9 cellular contexts compared by ENCODE assay signal in the genomic region with DNA sequence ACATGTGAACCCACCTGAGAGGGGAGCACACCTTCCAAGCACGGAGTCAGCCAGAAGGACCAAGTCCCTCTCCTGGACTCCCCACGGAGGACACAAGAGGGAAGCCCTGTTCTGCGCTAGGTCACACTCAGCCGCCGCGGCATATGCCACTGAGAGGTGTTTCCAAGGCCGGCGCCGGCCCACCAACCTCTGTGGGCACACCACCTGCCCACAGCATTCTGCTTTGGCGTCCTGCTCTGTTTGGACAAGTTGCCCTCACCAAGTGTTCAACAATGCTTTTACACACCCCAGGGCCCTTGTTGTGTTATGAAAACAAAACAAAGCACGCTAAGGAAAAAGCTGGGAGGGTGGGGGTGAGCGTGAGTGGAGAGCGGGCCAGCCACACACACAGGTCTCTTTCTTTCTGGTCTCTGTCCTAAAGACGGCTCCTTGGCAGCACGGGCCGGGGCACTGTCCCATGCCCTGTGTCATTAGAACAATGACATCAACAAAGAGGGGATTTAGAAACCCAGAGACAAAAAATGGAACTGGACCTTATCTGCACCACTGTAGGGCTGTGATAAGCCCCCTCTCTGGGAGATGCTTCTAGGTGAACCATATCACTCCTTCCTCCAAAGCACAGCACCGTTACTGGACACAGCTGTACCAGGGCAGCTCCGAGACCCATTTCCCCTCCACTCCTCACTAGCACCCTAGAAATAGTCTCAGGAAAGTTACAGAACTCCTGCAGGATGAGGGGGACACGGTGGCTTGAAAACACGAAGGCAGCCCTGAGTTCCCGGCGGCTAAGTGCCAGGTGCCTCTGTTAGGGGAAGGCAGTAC. TPM values are rescaled to one million over a fixed set of nuclear protein-coding genes. Genes with fewer than 3 reads are reported as not detected.
DNase-seq lines count a peak whose midpoint lies in the region; TF ChIP-seq lines count a peak whose summit lies in the region.
"Had no signal": no experiment of that assay in that cellular context is flagged by ENCODE, and none has a peak within 500 bp of the region (broad histone marks: within the 10 kb centered on the region; RNA-seq: fewer than 3 reads in every experiment).

No MANE protein-coding gene starts in this region.

- TF ChIP-seq CTCF in A673 (conservative IDR thresholded peaks at IDR 0.05; ENCODE audit: low read depth, low read length) (no peak), MCF 10A (IDR thresholded peaks at IDR 0.05; ENCODE audit: unreplicated experiment) (no peak)

- no peaks in the 10 kb centered on the region for H3K27me3 ChIP-seq in A673 (replicated peaks; ENCODE audit: insufficient read depth, low read depth, low read length, poor library complexity)

- H3K27ac Mint-ChIP-seq in IgD-negative memory B cell, result peak overlapping the region; percentile 10 to 66 (median 50)
- peak overlapping the region; percentile 96 for H3K27ac Mint-ChIP-seq in MCF 10A (ENCODE audit: low read depth, unreplicated experiment)

- H3K9me3 Mint-ChIP-seq in IgD-negative memory B cell, result no peaks in the 10 kb centered on the region
- H3K9me3 Mint-ChIP-seq in MCF 10A (ENCODE audit: unreplicated experiment), result no peaks in the 10 kb centered on the region
- H3K9me3 Mint-ChIP-seq: brain had no signal

- H3K9me3 ChIP-seq in A673 (ENCODE audit: low read depth, low read length, poor library complexity, severe bottlenecking), result no peaks in the 10 kb centered on the region

- H3K4me1 ChIP-seq in A673 (ENCODE audit: insufficient read depth, low read length, poor library complexity, severe bottlenecking), result peaks cover 86% of the 10 kb centered on the region

- peak overlapping the region; percentile 62 to 92 (median 90) for H3K4me3 Mint-ChIP-seq in IgD-negative memory B cell
- peak overlapping the region; percentile 59 for H3K4me3 Mint-ChIP-seq in MCF 10A (ENCODE audit: unreplicated experiment)

- H3K4me1 Mint-ChIP-seq in IgD-negative memory B cell (peaks cover 50 to 72% (median 61%) of the 10 kb centered on the region in 3 donors), MCF 10A (ENCODE audit: insufficient read depth, unreplicated experiment) (peaks cover 60% of the 10 kb centered on the region)

- CTCF ChIA-PET in A673 (lab: Charles Lee), result no interaction called here
- CTCF ChIA-PET in MCF 10A (lab: Yijun Ruan, JAX), result interaction anchor here (0.5 kb wide), 1 partner anchor 60 kb away, joined by 3 read pairs; no protein-coding TSS in a partner anchor

- no peak overlapping the region for H3K4me3 ChIP-seq in A673 (ENCODE audit: low read depth, low read length, poor library complexity, severe bottlenecking)

- POLR2A ChIA-PET in A673 (lab: Charles Lee; ENCODE audit: low non-redundant PET), result interaction anchor here (0.6 kb wide), 1 partner anchor 47 kb away, joined by 19 read pairs; no protein-coding TSS in a partner anchor
- POLR2A ChIA-PET in MCF 10A (lab: Yijun Ruan, JAX), result interaction anchor here (0.5 to 1.0 kb wide), 2 partner anchors 15 to 16 kb away, joined by 3 to 4 read pairs; no protein-coding TSS in a partner anchor

- H3K27me3 Mint-ChIP-seq in IgD-negative memory B cell (no peaks in the 10 kb centered on the region), MCF 10A (ENCODE audit: insufficient read depth, unreplicated experiment) (no peaks in the 10 kb centered on the region)

- H3K36me3 ChIP-seq in A673 (ENCODE audit: insufficient read depth, low read length, poor library complexity, severe bottlenecking), result no peaks in the 10 kb centered on the region

- intact Hi-C loops in A673 (cut with micrococcal nuclease; ENCODE audit: unreplicated experiment), result no loop called here
- intact Hi-C loops in MCF 10A (cut with micrococcal nuclease), result no loop called here

- no TSS peak for BruUV-seq in A673 (replicated peaks; lab: Mats Ljungman, UMichigan)
- no TSS peak for BruUV-seq in MCF 10A (replicated peaks; lab: Mats Ljungman, UMichigan)

- H3K27ac ChIP-seq in A673 (ENCODE audit: low read depth, low read length, poor library complexity, severe bottlenecking), result peak overlapping the region; percentile 88

- DNase-seq in A673 (ENCODE audit: low spot score) (no peak), MCF 10A (ENCODE audit: unreplicated experiment) (no peak), midbrain (lab: John Stamatoyannopoulos, UW) (peak; percentile 66), EL (no peak), epidermal melanocyte (ENCODE audit: insufficient read length, low spot score) (no peak), ureter (ENCODE audit: low spot score) (no peak), GM19240 (ENCODE audit: insufficient read length, low spot score) (no peak)

- H3K36me3 Mint-ChIP-seq in IgD-negative memory B cell (no peaks in the 10 kb centered on the region), MCF 10A (ENCODE audit: insufficient read depth, unreplicated experiment) (no peaks in the 10 kb centered on the region)

RNA-seq across cellular contexts. Expression of a gene that starts 17.0 kb away (rescaled TPM):
- total RNA-seq in A673 (2021), result 11.4 and 12.0 TPM in 2 replicates
- polyA plus RNA-seq in IgD-negative memory B cell, result 0.48 TPM
- 9.8 and 12.3 TPM in 2 replicates for total RNA-seq in MCF 10A (2022)
- total RNA-seq in ureter, result 23.2 TPM
